Comparison of ENCODE assay signal across 1 cellular context in the genomic region with DNA sequence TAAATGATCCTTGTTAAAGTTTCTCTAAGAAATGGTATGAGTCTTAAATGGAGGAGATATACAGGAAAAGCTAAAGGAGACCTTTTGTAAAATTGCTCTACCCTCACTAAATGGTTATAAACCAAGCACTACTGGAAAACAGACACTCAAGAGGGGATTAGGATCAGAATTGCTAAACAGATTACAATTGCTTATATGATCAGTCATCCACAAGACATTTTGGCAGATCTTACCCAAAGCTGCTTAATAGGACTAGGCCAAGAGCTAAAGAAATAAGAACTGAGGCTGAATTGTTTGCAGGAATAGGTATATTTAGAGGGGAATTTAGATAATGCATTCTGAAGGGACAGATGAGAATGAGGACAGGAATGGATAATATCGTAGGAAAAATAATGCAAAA.
TF ChIP-seq lines count a peak whose summit lies in the region.

No MANE protein-coding gene starts in this region.

TF ChIP-seq in WTC11, 78 proteins besides CTCF, POLR2A, EP300 and RAD21 (continued from another document):
- TF ChIP-seq, protein P1, sequence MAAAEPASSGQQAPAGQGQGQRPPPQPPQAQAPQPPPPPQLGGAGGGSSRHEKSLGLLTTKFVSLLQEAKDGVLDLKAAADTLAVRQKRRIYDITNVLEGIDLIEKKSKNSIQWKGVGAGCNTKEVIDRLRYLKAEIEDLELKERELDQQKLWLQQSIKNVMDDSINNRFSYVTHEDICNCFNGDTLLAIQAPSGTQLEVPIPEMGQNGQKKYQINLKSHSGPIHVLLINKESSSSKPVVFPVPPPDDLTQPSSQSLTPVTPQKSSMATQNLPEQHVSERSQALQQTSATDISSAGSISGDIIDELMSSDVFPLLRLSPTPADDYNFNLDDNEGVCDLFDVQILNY (CRISPR knock-in tag; IDR thresholded peaks at IDR 0.05), result no peak
- TF ChIP-seq CREB1 (CRISPR knock-in tag; IDR thresholded peaks at IDR 0.05), result no peak
- TF ChIP-seq, protein P2, sequence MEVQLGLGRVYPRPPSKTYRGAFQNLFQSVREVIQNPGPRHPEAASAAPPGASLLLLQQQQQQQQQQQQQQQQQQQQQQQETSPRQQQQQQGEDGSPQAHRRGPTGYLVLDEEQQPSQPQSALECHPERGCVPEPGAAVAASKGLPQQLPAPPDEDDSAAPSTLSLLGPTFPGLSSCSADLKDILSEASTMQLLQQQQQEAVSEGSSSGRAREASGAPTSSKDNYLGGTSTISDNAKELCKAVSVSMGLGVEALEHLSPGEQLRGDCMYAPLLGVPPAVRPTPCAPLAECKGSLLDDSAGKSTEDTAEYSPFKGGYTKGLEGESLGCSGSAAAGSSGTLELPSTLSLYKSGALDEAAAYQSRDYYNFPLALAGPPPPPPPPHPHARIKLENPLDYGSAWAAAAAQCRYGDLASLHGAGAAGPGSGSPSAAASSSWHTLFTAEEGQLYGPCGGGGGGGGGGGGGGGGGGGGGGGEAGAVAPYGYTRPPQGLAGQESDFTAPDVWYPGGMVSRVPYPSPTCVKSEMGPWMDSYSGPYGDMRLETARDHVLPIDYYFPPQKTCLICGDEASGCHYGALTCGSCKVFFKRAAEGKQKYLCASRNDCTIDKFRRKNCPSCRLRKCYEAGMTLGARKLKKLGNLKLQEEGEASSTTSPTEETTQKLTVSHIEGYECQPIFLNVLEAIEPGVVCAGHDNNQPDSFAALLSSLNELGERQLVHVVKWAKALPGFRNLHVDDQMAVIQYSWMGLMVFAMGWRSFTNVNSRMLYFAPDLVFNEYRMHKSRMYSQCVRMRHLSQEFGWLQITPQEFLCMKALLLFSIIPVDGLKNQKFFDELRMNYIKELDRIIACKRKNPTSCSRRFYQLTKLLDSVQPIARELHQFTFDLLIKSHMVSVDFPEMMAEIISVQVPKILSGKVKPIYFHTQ (CRISPR knock-in tag; IDR thresholded peaks at IDR 0.05), result no peak
- TF ChIP-seq, protein P3, sequence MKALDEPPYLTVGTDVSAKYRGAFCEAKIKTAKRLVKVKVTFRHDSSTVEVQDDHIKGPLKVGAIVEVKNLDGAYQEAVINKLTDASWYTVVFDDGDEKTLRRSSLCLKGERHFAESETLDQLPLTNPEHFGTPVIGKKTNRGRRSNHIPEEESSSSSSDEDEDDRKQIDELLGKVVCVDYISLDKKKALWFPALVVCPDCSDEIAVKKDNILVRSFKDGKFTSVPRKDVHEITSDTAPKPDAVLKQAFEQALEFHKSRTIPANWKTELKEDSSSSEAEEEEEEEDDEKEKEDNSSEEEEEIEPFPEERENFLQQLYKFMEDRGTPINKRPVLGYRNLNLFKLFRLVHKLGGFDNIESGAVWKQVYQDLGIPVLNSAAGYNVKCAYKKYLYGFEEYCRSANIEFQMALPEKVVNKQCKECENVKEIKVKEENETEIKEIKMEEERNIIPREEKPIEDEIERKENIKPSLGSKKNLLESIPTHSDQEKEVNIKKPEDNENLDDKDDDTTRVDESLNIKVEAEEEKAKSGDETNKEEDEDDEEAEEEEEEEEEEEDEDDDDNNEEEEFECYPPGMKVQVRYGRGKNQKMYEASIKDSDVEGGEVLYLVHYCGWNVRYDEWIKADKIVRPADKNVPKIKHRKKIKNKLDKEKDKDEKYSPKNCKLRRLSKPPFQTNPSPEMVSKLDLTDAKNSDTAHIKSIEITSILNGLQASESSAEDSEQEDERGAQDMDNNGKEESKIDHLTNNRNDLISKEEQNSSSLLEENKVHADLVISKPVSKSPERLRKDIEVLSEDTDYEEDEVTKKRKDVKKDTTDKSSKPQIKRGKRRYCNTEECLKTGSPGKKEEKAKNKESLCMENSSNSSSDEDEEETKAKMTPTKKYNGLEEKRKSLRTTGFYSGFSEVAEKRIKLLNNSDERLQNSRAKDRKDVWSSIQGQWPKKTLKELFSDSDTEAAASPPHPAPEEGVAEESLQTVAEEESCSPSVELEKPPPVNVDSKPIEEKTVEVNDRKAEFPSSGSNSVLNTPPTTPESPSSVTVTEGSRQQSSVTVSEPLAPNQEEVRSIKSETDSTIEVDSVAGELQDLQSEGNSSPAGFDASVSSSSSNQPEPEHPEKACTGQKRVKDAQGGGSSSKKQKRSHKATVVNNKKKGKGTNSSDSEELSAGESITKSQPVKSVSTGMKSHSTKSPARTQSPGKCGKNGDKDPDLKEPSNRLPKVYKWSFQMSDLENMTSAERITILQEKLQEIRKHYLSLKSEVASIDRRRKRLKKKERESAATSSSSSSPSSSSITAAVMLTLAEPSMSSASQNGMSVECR (CRISPR knock-in tag; IDR thresholded peaks at IDR 0.05; ENCODE audit: borderline replicate concordance), result no peak
